In genomic region chr15:80405554-80405850, GRCh38 we compare ENCODE assay signal across 18 cellular contexts. TPM values are rescaled to one million over a fixed set of nuclear protein-coding genes. Genes with fewer than 3 reads are reported as not detected.
DNase-seq lines count a peak whose midpoint lies in the region; ATAC-seq and TF ChIP-seq lines count a peak whose summit lies in the region.
"Had no signal": no experiment of that assay in that cellular context is flagged by ENCODE, and none has a peak within 500 bp of the region (broad histone marks: within the 10 kb centered on the region; RNA-seq: fewer than 3 reads in every experiment).

No MANE protein-coding gene starts in this region.

- peak overlapping the region; percentile 92 for H3K4me2 ChIP-seq in SK-N-SH

- no peak overlapping the region for H2AFZ ChIP-seq in SK-N-SH (ENCODE audit: low read depth)

- peaks cover 0 to 6% (median 2%) of the 10 kb centered on the region in 5 experiments for H3K9me3 Mint-ChIP-seq in brain
- H3K9me3 Mint-ChIP-seq: activated naive CD4-positive, alpha-beta T cell treated with anti-CD3 and anti-CD28 coated beads, Interleukin-2, amount 50 U/mL, for 72 hours had no signal

- TF ChIP-seq RAD21 in SK-N-SH (IDR thresholded peaks at IDR 0.05; ENCODE audit: low read length): no peak

- H3K4me3 Mint-ChIP-seq in brain: peak overlapping the region; percentile 81 to 91 (median 87)

- CTCF ChIA-PET in SK-N-SH (lab: Yijun Ruan, JAX): no interaction called here

- ATAC-seq in SK-N-SH treated with all-trans-retinoic acid at 6 μM for 48 hours: no peak

- peaks cover 62% of the 10 kb centered on the region for H3K4me1 Mint-ChIP-seq in brain

- no peaks in the 10 kb centered on the region for H3F3A ChIP-seq in SK-N-SH (replicated peaks; ENCODE audit: insufficient read depth)

- peaks cover 20% of the 10 kb centered on the region for H3K36me3 Mint-ChIP-seq in brain

- intact Hi-C loops in testis (cut with DNase I; ENCODE audit: low total_unique reads): no loop called here

- peak overlapping the region; percentile 80; the same call in 1 of the 2 replicates for H3K9ac ChIP-seq in SK-N-SH

- no peaks in the 10 kb centered on the region for H3K36me3 ChIP-seq in SK-N-SH (replicated peaks in 1 of 2; ENCODE audit: control insufficient read depth in 1 of 2, insufficient read depth in 2 of 2, low read length in 1 of 2)
- no peaks in the 10 kb centered on the region for H3K36me3 ChIP-seq in testis (ENCODE audit: low read depth, missing control alignments)
- H3K36me3 ChIP-seq: cardiac muscle cell, left ventricle myocardium inferior, Peyer's patch, spleen, upper lobe of left lung had no signal

- TF ChIP-seq EP300 in SK-N-SH (IDR thresholded peaks at IDR 0.05; ENCODE audit: borderline replicate concordance in 1 of 2, low read depth in 1 of 2, low read length in 1 of 2): no peak

- POLR2A ChIA-PET in SK-N-SH (lab: Yijun Ruan, JAX): no interaction called here

- no peak for TF ChIP-seq POLR2A in testis (IDR thresholded peaks at IDR 0.05)

- H3K4me1 ChIP-seq in SK-N-SH (ENCODE audit: control insufficient read depth in 1 of 2, insufficient read depth in 2 of 2, low read depth in 1 of 2, low read length in 1 of 2) (peaks cover 6 to 17% of the 10 kb centered on the region in 2 experiments; a peak in 2 of 4 replicates), testis (peaks cover 8% of the 10 kb centered on the region)

- H3K27me3 ChIP-seq in SK-N-SH (ENCODE audit: insufficient read depth): no peaks in the 10 kb centered on the region
- H3K27me3 ChIP-seq in layer of hippocampus (ENCODE audit: control insufficient read depth, insufficient read depth, low read length): no peaks in the 10 kb centered on the region
- H3K27me3 ChIP-seq in testis: no peaks in the 10 kb centered on the region
- H3K27me3 ChIP-seq: Peyer's patch had no signal

- TF ChIP-seq CTCF in SK-N-SH (IDR thresholded peaks at IDR 0.05): no peak
- no peak for TF ChIP-seq CTCF in brain (conservative IDR thresholded peaks at IDR 0.05)
- TF ChIP-seq CTCF in testis (IDR thresholded peaks at IDR 0.05): no peak

- H3K27ac ChIP-seq in SK-N-SH (ENCODE audit: low read depth in 2 of 2, low read length in 1 of 2) (no peak overlapping the region), layer of hippocampus (ENCODE audit: low read depth, low read length) (peak overlapping the region; percentile 90), testis (peak overlapping the region; percentile 3 to 83)
- H3K27ac ChIP-seq: cardiac muscle cell, left ventricle myocardium inferior, psoas muscle, upper lobe of left lung had no signal

- H3K9me3 ChIP-seq in SK-N-SH (no peaks in the 10 kb centered on the region), testis (no peaks in the 10 kb centered on the region)
- H3K9me3 ChIP-seq: left ventricle myocardium inferior, Peyer's patch, psoas muscle, spleen, upper lobe of left lung had no signal

- H3K4me3 ChIP-seq in SK-N-SH (ENCODE audit: low read depth in 2 of 2, low read length in 1 of 2): peak overlapping the region; percentile 83 to 85; a peak in 2 of 4 replicates
- no peak overlapping the region for H3K4me3 ChIP-seq in testis

- no peaks in the 10 kb centered on the region for H3K9me2 ChIP-seq in SK-N-SH

- H3K27me3 Mint-ChIP-seq in brain: no peaks in the 10 kb centered on the region

- DNase-seq in SK-N-SH (no peak), testis (no peak), iPS-NIHi11 (ENCODE audit: low spot score) (no peak), middle frontal gyrus (ENCODE audit: extremely low spot score, low spot score) (no peak), T-helper 9 cell (no peak)
- DNase-seq: activated CD4-positive, alpha-beta T cell treated with anti-CD3 and anti-CD28 coated beads, Interleukin-2, amount 50 U/mL, for 4 hours; activated T-cell treated with anti-CD3 and anti-CD28 coated beads, Interleukin-2, amount 50 U/mL, for 1 hour; effector CD8-positive, alpha-beta T cell; left ventricle myocardium inferior; Peyer's patch; spleen; upper lobe of left lung had no signal

- no peaks in the 10 kb centered on the region for H4K20me1 ChIP-seq in SK-N-SH (ENCODE audit: insufficient read depth)

- H3K79me2 ChIP-seq in SK-N-SH (ENCODE audit: insufficient read depth): peaks cover 24% of the 10 kb centered on the region; the same call in 1 of the 2 replicates

- peak overlapping the region; percentile 79 to 99 (median 93) for H3K27ac Mint-ChIP-seq in brain
- H3K27ac Mint-ChIP-seq: activated naive CD4-positive, alpha-beta T cell treated with anti-CD3 and anti-CD28 coated beads, Interleukin-2, amount 50 U/mL, for 72 hours had no signal

- WGBS in SK-N-SH (ENCODE audit: low lambda C conversion rate): 91% methylated on average over 4 of the region's 4 CpGs
- WGBS in testis, 2 donors: 46 to 56% methylated on average over 4 of the region's 4 CpGs

TF ChIP-seq in SK-N-SH, 30 proteins besides CTCF, POLR2A, EP300 and RAD21 (continues in another document):
- no peak for TF ChIP-seq RFX5 (IDR thresholded peaks at IDR 0.05; ENCODE audit: low read length)
- no peak for TF ChIP-seq SMC3 (IDR thresholded peaks at IDR 0.05; ENCODE audit: low read depth, low read length)
- TF ChIP-seq FOXM1 (IDR thresholded peaks at IDR 0.05; ENCODE audit: low read depth): no peak
- TF ChIP-seq POLR2AphosphoS5 (IDR thresholded peaks at IDR 0.05; ENCODE audit: low read depth, low read length): no peak
- TF ChIP-seq GATA2 (CRISPR knock-in tag; IDR thresholded peaks at IDR 0.05): no peak
- no peak for TF ChIP-seq CHD2 (IDR thresholded peaks at IDR 0.05; ENCODE audit: low read length, partially characterized antibody)
- no peak for TF ChIP-seq ZBTB33 (IDR thresholded peaks at IDR 0.05; ENCODE audit: borderline replicate concordance, low read depth)
- TF ChIP-seq ELF1 (IDR thresholded peaks at IDR 0.05): no peak
- TF ChIP-seq RCOR1 (IDR thresholded peaks at IDR 0.05; ENCODE audit: low read length): no peak
- no peak for TF ChIP-seq EZH2phosphoT487 (IDR thresholded peaks at IDR 0.05; ENCODE audit: borderline replicate concordance, low read depth)

TF ChIP-seq in SK-N-SH treated with all-trans-retinoic acid at 6 μM for 48 hours, 23 proteins besides CTCF, POLR2A, EP300 and RAD21 (continues in another document):
- TF ChIP-seq CREB5 (CRISPR knock-in tag; IDR thresholded peaks at IDR 0.05; ENCODE audit: low read depth): no peak
- no peak for TF ChIP-seq OSR1 (CRISPR knock-in tag; IDR thresholded peaks at IDR 0.05)
- TF ChIP-seq PPARA (CRISPR knock-in tag; IDR thresholded peaks at IDR 0.05; ENCODE audit: borderline replicate concordance): no peak
- TF ChIP-seq ZNF565 (CRISPR knock-in tag; conservative IDR thresholded peaks at IDR 0.05; ENCODE audit: low read depth): no peak
- TF ChIP-seq POU6F1 (CRISPR knock-in tag; IDR thresholded peaks at IDR 0.05; ENCODE audit: borderline replicate concordance, low read depth): no peak
- TF ChIP-seq RARB (CRISPR knock-in tag; IDR thresholded peaks at IDR 0.05): no peak
- no peak for TF ChIP-seq ISL1 (CRISPR knock-in tag; IDR thresholded peaks at IDR 0.05)
- no peak for TF ChIP-seq ARNTL (CRISPR knock-in tag; IDR thresholded peaks at IDR 0.05; ENCODE audit: borderline replicate concordance, low read depth)
- no peak for TF ChIP-seq PATZ1 (CRISPR knock-in tag; IDR thresholded peaks at IDR 0.05; ENCODE audit: borderline replicate concordance)
- TF ChIP-seq CSDC2 (CRISPR knock-in tag; IDR thresholded peaks at IDR 0.05): no peak

RNA-seq across cellular contexts. Expression of gene ARNT2, which starts 1.3 kb away (rescaled TPM):
- polyA plus RNA-seq in SK-N-SH (2012; rRNA removed) (14.1 and 17.0 TPM in 2 replicates), brain (ENCODE audit: insufficient read depth, low read depth, low replicate concordance) (65.6 TPM), testis (ENCODE audit: insufficient read depth, low read depth, low replicate concordance) (34.3 TPM)
- 13.5 and 17.2 TPM in 2 replicates for polyA plus RNA-seq in SK-N-SH (2012; cell fraction: cytosol; rRNA removed)
- polyA plus RNA-seq in SK-N-SH (2012; cell fraction: nucleus; rRNA removed): 17.9 and 22.5 TPM in 2 replicates
- 10 to 100 TPM; 50.2 to 58.7 TPM for total RNA-seq in testis
- total RNA-seq: activated naive CD4-positive, alpha-beta T cell treated with anti-CD3 and anti-CD28 coated beads, Interleukin-2, amount 50 U/mL, for 72 hours had no signal

Comparison
In these comparisons a context has a peak if more than half of its experiments do, and no peak if none do; other contexts are left out.
1. H3K27ac ChIP-seq: peak in layer of hippocampus (single experiment) and testis (2 of 2); none in SK-N-SH (0 of 2).
2. H3K4me3 ChIP-seq: peak in SK-N-SH (2 of 2); none in testis (0 of 2).